In genomic region chr20:61306935-61307475, GRCh38 we compare ENCODE assay signal across 25 cellular contexts. TPM values are rescaled to one million over a fixed set of nuclear protein-coding genes. Genes with fewer than 3 reads are reported as not detected.
"Had no signal": no experiment of that assay in that cellular context is flagged by ENCODE, and none has a peak within 500 bp of the region (broad histone marks: within the 10 kb centered on the region; RNA-seq: fewer than 3 reads in every experiment).

No MANE protein-coding gene starts in this region.

- H3K27me3 ChIP-seq: gastrocnemius medialis, ovary, upper lobe of right lung had no signal

- H3K36me3 Mint-ChIP-seq: activated naive CD8-positive, alpha-beta T cell treated with anti-CD3 and anti-CD28 coated beads, Interleukin-2, amount 10 ng/mL, durations not matched to agents 7 days and 5 days; naive thymus-derived CD4-positive, alpha-beta T cell had no signal

- H3K36me3 ChIP-seq: gastrocnemius medialis, ovary, prostate gland, upper lobe of right lung had no signal

- H3K4me1 Mint-ChIP-seq: activated B cell treated with CpG ODN at 0.5 μM for 24 hours; activated CD4-positive, alpha-beta T cell treated with anti-CD3 and anti-CD28 coated beads for 36 hours; activated naive CD8-positive, alpha-beta T cell treated with anti-CD3 and anti-CD28 coated beads, Interleukin-2, amount 10 ng/mL, durations not matched to agents 7 days and 5 days; naive thymus-derived CD4-positive, alpha-beta T cell had no signal

- H3K27me3 Mint-ChIP-seq: activated B cell treated with CpG ODN at 0.5 μM for 24 hours; activated CD4-positive, alpha-beta T cell treated with anti-CD3 and anti-CD28 coated beads for 36 hours; activated naive CD8-positive, alpha-beta T cell treated with anti-CD3 and anti-CD28 coated beads, Interleukin-2, amount 10 ng/mL, durations not matched to agents 7 days and 5 days; naive thymus-derived CD4-positive, alpha-beta T cell had no signal

- ATAC-seq: activated CD4-positive, alpha-beta T cell treated with anti-CD3 and anti-CD28 coated beads for 36 hours; activated T-cell treated with anti-CD3 and anti-CD28 coated beads, Interleukin-2, amount 50 U/mL, for 4 hours; gastrocnemius medialis; left colon; naive thymus-derived CD4-positive, alpha-beta T cell; stimulated activated naive CD8-positive, alpha-beta T cell treated with anti-CD3 and anti-CD28 coated beads, Interleukin-15, Interleukin-2, amounts not matched to agents 100 U/mL and 50 U/mL, for 24 hours; upper lobe of right lung had no signal

- H3K9me3 ChIP-seq: gastrocnemius medialis, ovary, prostate gland, upper lobe of right lung had no signal

- DNase-seq: activated B cell treated with CpG ODN at 0.5 μM for 24 hours; activated CD4-positive, alpha-beta T cell treated with anti-CD3 and anti-CD28 coated beads for 36 hours; activated CD4-positive, alpha-beta T cell treated with anti-CD3 and anti-CD28 coated beads, Interleukin-2, amount 50 U/mL, for 4 hours; activated CD8-positive, alpha-beta memory T cell treated with anti-CD3 and anti-CD28 coated beads for 24 hours; activated CD8-positive, alpha-beta memory T cell treated with anti-CD3 and anti-CD28 coated beads, Interleukin-2, amount 50 U/mL, for 4 hours; activated naive CD4-positive, alpha-beta T cell treated with anti-CD3 and anti-CD28 coated beads for 36 hours; activated naive CD8-positive, alpha-beta T cell treated with anti-CD3 and anti-CD28 coated beads, Interleukin-2, amount 10 ng/mL, durations not matched to agents 7 days and 5 days; activated T-cell treated with anti-CD3 and anti-CD28 coated beads, Interleukin-2, amount 50 U/mL, for 4 hours; amniotic stem cell; gastrocnemius medialis; head of caudate nucleus; hypothalamus; islet precursor cell; left colon; naive thymus-derived CD4-positive, alpha-beta T cell; ovary; stimulated activated CD4-positive, alpha-beta T cell treated with anti-CD3 and anti-CD28 coated beads, Interleukin-4, amount 100 ng/mL, for 4 hours; stimulated activated naive CD8-positive, alpha-beta T cell treated with anti-CD3 and anti-CD28 coated beads, Interleukin-15, Interleukin-2, amounts not matched to agents 100 U/mL and 50 U/mL, for 24 hours; T1000; upper lobe of right lung had no signal

- H3K9me3 Mint-ChIP-seq: activated B cell treated with CpG ODN at 0.5 μM for 24 hours; activated T-cell treated with anti-CD3 and anti-CD28 coated beads, Interleukin-2, amount 50 U/mL, for 4 hours; activated T-helper 2 cell treated with anti-CD3 and anti-CD28 coated beads, Interferon-gamma antibody, Interleukin-2, Interleukin-4, amounts not matched to agents 10 μg/mL and 5 μg/mL and 100 μg/mL, durations not matched to agents 14 hours and 24 hours and 36 hours; T-helper 1 cell treated with Interleukin-12 subunit alpha and Interleukin-12 subunit beta and Interleukin-4 antibody, amounts not matched to agents 30 μg/mL and 1 μg/mL, for 36 hours had no signal

- H3K27ac Mint-ChIP-seq: activated B cell treated with CpG ODN at 0.5 μM for 24 hours; activated CD4-positive, alpha-beta T cell treated with anti-CD3 and anti-CD28 coated beads for 36 hours; activated naive CD4-positive, alpha-beta T cell treated with anti-CD3 and anti-CD28 coated beads for 36 hours; activated naive CD8-positive, alpha-beta T cell treated with anti-CD3 and anti-CD28 coated beads, Interleukin-2, amount 10 ng/mL, durations not matched to agents 7 days and 5 days; activated T-helper 2 cell treated with anti-CD3 and anti-CD28 coated beads, Interferon-gamma antibody, Interleukin-2, Interleukin-4, amounts not matched to agents 10 μg/mL and 5 μg/mL and 100 μg/mL, durations not matched to agents 14 hours and 24 hours and 36 hours; naive thymus-derived CD4-positive, alpha-beta T cell; T-helper 1 cell treated with Interleukin-12 subunit alpha and Interleukin-12 subunit beta and Interleukin-4 antibody, amounts not matched to agents 30 μg/mL and 1 μg/mL, for 36 hours had no signal

- H3K4me1 ChIP-seq: gastrocnemius medialis, prostate gland, upper lobe of right lung had no signal

- H3K4me3 Mint-ChIP-seq: activated B cell treated with CpG ODN at 0.5 μM for 24 hours; activated CD4-positive, alpha-beta T cell treated with anti-CD3 and anti-CD28 coated beads for 36 hours; activated naive CD4-positive, alpha-beta T cell treated with anti-CD3 and anti-CD28 coated beads for 36 hours; activated naive CD8-positive, alpha-beta T cell treated with anti-CD3 and anti-CD28 coated beads, Interleukin-2, amount 10 ng/mL, durations not matched to agents 7 days and 5 days; activated T-cell treated with anti-CD3 and anti-CD28 coated beads, Interleukin-2, amount 50 U/mL, for 4 hours; naive thymus-derived CD4-positive, alpha-beta T cell; T-helper 1 cell treated with Interleukin-12 subunit alpha and Interleukin-12 subunit beta and Interleukin-4 antibody, amounts not matched to agents 30 μg/mL and 1 μg/mL, for 36 hours had no signal

- H3K27ac ChIP-seq: gastrocnemius medialis, ovary, prostate gland, upper lobe of right lung had no signal

- H3K4me3 ChIP-seq: gastrocnemius medialis, ovary, prostate gland, upper lobe of right lung had no signal

RNA-seq across cellular contexts. Expression of gene CDH4, which starts 54.9 kb away (rescaled TPM):
- total RNA-seq: activated B cell treated with CpG ODN at 0.5 μM for 24 hours; activated CD4-positive, alpha-beta T cell treated with anti-CD3 and anti-CD28 coated beads for 36 hours; activated T-helper 2 cell treated with anti-CD3 and anti-CD28 coated beads, Interferon-gamma antibody, Interleukin-2, Interleukin-4, amounts not matched to agents 10 μg/mL and 5 μg/mL and 100 μg/mL, durations not matched to agents 14 hours and 24 hours and 36 hours; mesenteric fat pad; subcutaneous adipose tissue had no signal
